In the genomic region with DNA sequence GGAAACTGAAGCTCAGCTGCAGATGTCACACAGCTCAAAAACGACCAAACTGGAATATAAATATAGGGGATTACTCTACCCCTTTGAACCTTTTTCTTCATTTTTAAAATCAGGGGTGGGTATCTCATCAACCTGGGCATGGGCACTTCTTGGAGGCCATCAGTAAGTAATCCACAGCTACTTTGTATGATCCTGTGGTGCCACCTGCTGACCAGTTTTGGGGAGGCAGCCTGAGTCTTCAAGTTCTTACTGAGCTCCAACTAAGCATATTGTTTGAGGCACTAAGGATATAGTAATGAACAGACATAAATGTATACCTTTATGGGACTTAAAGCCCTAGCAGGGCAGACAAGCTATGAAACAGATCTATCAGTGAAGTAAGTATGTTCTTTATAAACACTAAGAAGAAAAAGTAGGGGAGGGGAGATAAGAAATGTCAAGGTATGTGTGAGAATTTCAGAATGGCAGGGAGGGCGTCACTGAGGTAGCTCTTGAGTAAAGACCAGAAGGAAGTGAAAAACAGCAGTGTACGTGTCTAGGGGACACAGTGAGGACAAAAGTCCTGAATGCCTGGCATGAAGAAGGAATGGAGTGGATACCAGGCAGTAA, we compare ENCODE assay signal across 8 cellular contexts. TPM values are rescaled to one million over a fixed set of nuclear protein-coding genes. Genes with fewer than 3 reads are reported as not detected.
DNase-seq lines count a peak whose midpoint lies in the region; ATAC-seq and TF ChIP-seq lines count a peak whose summit lies in the region.

No MANE protein-coding gene starts in this region.

- DNase-seq in A172 (ENCODE audit: low spot score) (peak; percentile 78), GM12865 (ENCODE audit: low read depth) (peak; percentile 77), HS-27A (ENCODE audit: low read depth) (peak; percentile 43), RWPE2 (ENCODE audit: low spot score) (no peak), glomerular visceral epithelial cell (ENCODE audit: extremely low spot score) (peak; percentile 71), progenitor cell of endocrine pancreas (ENCODE audit: low spot score, unreplicated experiment) (peak; percentile 68), aorta (peak; percentile 81 to 90)
- peak; percentile 75 for DNase-seq in activated naive CD4-positive, alpha-beta T cell treated with Interleukin-2 at 50 U/mL for 16 hours

- TF ChIP-seq CTCF in GM12865 (IDR thresholded peaks at IDR 0.05; ENCODE audit: insufficient read depth, low read depth, low read length, missing control alignments), result peak; percentile 76
- TF ChIP-seq CTCF in RWPE2 (IDR thresholded peaks at IDR 0.05; ENCODE audit: poor library complexity, severe bottlenecking), result peak; percentile 83
- peak; percentile 88 for TF ChIP-seq CTCF in progenitor cell of endocrine pancreas (IDR thresholded peaks at IDR 0.05; ENCODE audit: unreplicated experiment)

- H3K4me1 ChIP-seq in RWPE2 (ENCODE audit: insufficient read depth, poor library complexity, severe bottlenecking), result no peaks in the 10 kb centered on the region
- H3K4me1 ChIP-seq in aorta (ENCODE audit: control insufficient read depth in 1 of 2, insufficient read depth in 2 of 2, low read length in 2 of 2), result no peaks in the 10 kb centered on the region

- intact Hi-C loops in aorta (cut with DNase I), result loop anchor here (2.0 to 10.0 kb wide), 5 partner anchors 65 to 205 kb away; no protein-coding TSS in a partner anchor

- peaks cover 11% of the 10 kb centered on the region for H3K36me3 ChIP-seq in RWPE2 (ENCODE audit: low read depth)
- H3K36me3 ChIP-seq in aorta (ENCODE audit: control insufficient read depth in 1 of 2, insufficient read depth in 2 of 2, low read length in 1 of 2), result peaks cover 0 to 4% of the 10 kb centered on the region in 2 donors

- H3K27ac ChIP-seq in RWPE2 (ENCODE audit: poor library complexity, severe bottlenecking), result no peak overlapping the region
- no peak overlapping the region for H3K27ac ChIP-seq in aorta (ENCODE audit: low read depth in 1 of 2, low read length in 2 of 2)

- no peaks in the 10 kb centered on the region for H3K27me3 ChIP-seq in RWPE2 (ENCODE audit: insufficient read depth, poor library complexity, severe bottlenecking)
- no peaks in the 10 kb centered on the region for H3K27me3 ChIP-seq in aorta (ENCODE audit: control insufficient read depth in 1 of 2, insufficient read depth in 2 of 2, low read length in 1 of 2)

- peaks cover 6% of the 10 kb centered on the region for H3K36me3 Mint-ChIP-seq in progenitor cell of endocrine pancreas (ENCODE audit: insufficient read depth)

- WGBS in aorta, 2 donors, result 44 to 54% methylated on average over 3 of the region's 3 CpGs

- no peak overlapping the region for H3K27ac Mint-ChIP-seq in progenitor cell of endocrine pancreas

- no peaks in the 10 kb centered on the region for H3K27me3 Mint-ChIP-seq in progenitor cell of endocrine pancreas

- ATAC-seq in RWPE2 (ENCODE audit: low read depth) (peak; percentile 72), aorta (ENCODE audit: low FRiP score) (no peak)

- H3K4me3 Mint-ChIP-seq in progenitor cell of endocrine pancreas (ENCODE audit: low read depth), result no peak overlapping the region

- H3K4me1 Mint-ChIP-seq in progenitor cell of endocrine pancreas (ENCODE audit: low read depth), result no peaks in the 10 kb centered on the region

- no peaks in the 10 kb centered on the region for H3K9me3 Mint-ChIP-seq in progenitor cell of endocrine pancreas (ENCODE audit: low read depth)

- H3K9me3 ChIP-seq in RWPE2 (ENCODE audit: severe bottlenecking) (no peaks in the 10 kb centered on the region), aorta (ENCODE audit: control insufficient read depth, low read length) (no peaks in the 10 kb centered on the region)

- H3K4me3 ChIP-seq in GM12865 (ENCODE audit: low read depth, low read length), result no peak overlapping the region
- H3K4me3 ChIP-seq in RWPE2 (ENCODE audit: severe bottlenecking), result no peak overlapping the region
- H3K4me3 ChIP-seq in aorta (ENCODE audit: low read length in 2 of 2), result no peak overlapping the region

RNA-seq across cellular contexts. Expression of gene TUB, which starts 18.4 kb away (rescaled TPM):
- total RNA-seq in A172 (2014; rRNA removed; shearing (Covaris generic)), result 5.6 and 6.0 TPM in 2 replicates
- 14.9 and 16.3 TPM in 2 replicates for total RNA-seq in progenitor cell of endocrine pancreas
- 10 to 100 TPM in 1 of 2 donors, 1 to 10 TPM in 1; 5.9 to 12.9 TPM for total RNA-seq in aorta
- 1 to 10 TPM; 1.5 to 4.0 TPM for polyA plus RNA-seq in aorta
